28 cellular contexts compared by ENCODE assay signal in the genomic region with DNA sequence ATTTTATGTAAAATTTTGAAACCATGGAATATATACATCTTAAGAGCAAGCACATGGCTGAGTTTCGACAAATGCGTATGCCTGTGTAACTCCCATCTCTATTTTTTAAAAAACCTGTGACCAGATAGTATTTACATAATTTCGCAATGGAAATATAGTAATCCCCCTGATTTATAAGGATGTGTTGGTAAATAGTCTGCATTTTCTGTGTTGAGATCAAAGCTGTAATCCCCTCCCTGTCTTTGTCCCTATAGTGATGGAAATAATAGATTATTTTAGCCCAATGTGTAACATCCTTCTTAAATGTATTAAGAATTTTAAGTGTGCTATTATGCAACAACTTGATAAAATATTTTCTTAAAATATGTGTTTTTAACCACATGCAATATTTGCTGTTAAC.
"Had no signal": no experiment of that assay in that cellular context is flagged by ENCODE, and none has a peak within 500 bp of the region (broad histone marks: within the 10 kb centered on the region; RNA-seq: fewer than 3 reads in every experiment).

No MANE protein-coding gene starts in this region.

- H3K27me3 ChIP-seq: colonic mucosa, dorsolateral prefrontal cortex, esophagus muscularis mucosa, esophagus squamous epithelium, foreskin keratinocyte, gastrocnemius medialis, gastroesophageal sphincter, heart left ventricle, heart right ventricle, hepatocyte had no signal

- DNase-seq: colonic mucosa; cortex of kidney; dermis blood vessel endothelial cell; dorsolateral prefrontal cortex; effector CD4-positive, alpha-beta T cell; effector CD8-positive, alpha-beta T cell; effector memory CD4-positive, alpha-beta T cell; effector memory CD8-positive, alpha-beta T cell; endodermal cell; erythroblast; esophagus squamous epithelium; foreskin fibroblast; foreskin keratinocyte; foreskin melanocyte; gastrocnemius medialis; glutamatergic neuron; head of caudate nucleus; heart left ventricle; heart right ventricle had no signal

- H3K79me2 ChIP-seq: hepatocyte had no signal

- H3K36me3 ChIP-seq: colonic mucosa, esophagus muscularis mucosa, esophagus squamous epithelium, gastrocnemius medialis, heart right ventricle had no signal

- H3K4me1 Mint-ChIP-seq: endodermal cell had no signal

- H3K9me3 ChIP-seq: colonic mucosa, gastrocnemius medialis had no signal

- H3K4me2 ChIP-seq: hepatocyte had no signal

- ATAC-seq: effector memory CD8-positive, alpha-beta T cell; esophagus mucosa; foreskin keratinocyte; gastrocnemius medialis; gastroesophageal sphincter; heart left ventricle; heart right ventricle had no signal

- H3K4me3 Mint-ChIP-seq: dendritic cell treated with granulocyte-macrophage colony-stimulating factor and Interleukin-4, amounts not matched to agents 40 ng/mL and 50 ng/mL, for 4 days; effector memory CD8-positive, alpha-beta T cell; endodermal cell had no signal

- H3K4me3 ChIP-seq: colonic mucosa, coronary artery, dorsolateral prefrontal cortex, esophagus muscularis mucosa, esophagus squamous epithelium, gastrocnemius medialis, gastroesophageal sphincter, heart left ventricle, heart right ventricle, hepatocyte had no signal

- H3K4me1 ChIP-seq: colonic mucosa, esophagus squamous epithelium, foreskin keratinocyte, gastrocnemius medialis had no signal

- H3K27ac Mint-ChIP-seq: dendritic cell treated with granulocyte-macrophage colony-stimulating factor and Interleukin-4, amounts not matched to agents 40 ng/mL and 50 ng/mL, for 4 days; effector memory CD8-positive, alpha-beta T cell; endodermal cell had no signal

- FAIRE-seq: endometrium, endothelial cell of umbilical vein had no signal

- H3K27ac ChIP-seq: colonic mucosa, coronary artery, dorsolateral prefrontal cortex, epithelial cell of prostate, esophagus muscularis mucosa, esophagus squamous epithelium, foreskin keratinocyte, gastrocnemius medialis, gastroesophageal sphincter, heart left ventricle, heart right ventricle, hepatocyte had no signal

- H3K27me3 Mint-ChIP-seq: dendritic cell treated with granulocyte-macrophage colony-stimulating factor and Interleukin-4, amounts not matched to agents 40 ng/mL and 50 ng/mL, for 4 days; effector memory CD8-positive, alpha-beta T cell had no signal

- H2AFZ ChIP-seq: hepatocyte had no signal
